27 cellular contexts compared by ENCODE assay signal in the genomic region with DNA sequence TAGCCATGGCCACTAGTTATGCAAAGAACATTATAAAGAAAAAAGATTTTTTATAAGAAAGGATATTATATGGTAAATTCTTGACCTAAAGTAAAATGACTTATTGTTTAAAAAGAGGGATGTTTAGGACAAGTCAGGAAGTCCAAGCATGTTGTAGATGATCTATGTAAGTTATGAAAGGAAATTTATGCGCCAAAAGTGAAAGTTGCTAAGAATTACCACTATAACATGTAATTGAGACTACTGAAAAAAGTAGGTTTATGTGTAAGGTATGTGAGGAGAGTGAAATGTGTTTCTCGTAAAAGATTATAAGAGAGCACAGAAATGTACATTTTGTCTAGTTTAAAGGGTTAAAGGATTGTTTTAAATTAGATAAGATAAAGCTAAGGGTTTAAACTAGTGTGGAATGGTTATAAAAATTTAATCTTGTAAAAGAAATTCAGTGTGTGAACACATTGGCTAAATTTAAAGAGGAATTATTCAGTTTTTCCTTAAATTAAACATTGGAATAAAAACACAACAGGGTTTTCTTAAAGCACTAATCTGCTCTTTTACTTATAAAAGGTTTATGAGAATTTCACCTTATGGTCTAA.
DNase-seq lines count a peak whose midpoint lies in the region; ATAC-seq and TF ChIP-seq lines count a peak whose summit lies in the region.
"Had no signal": no experiment of that assay in that cellular context is flagged by ENCODE, and none has a peak within 500 bp of the region (broad histone marks: within the 10 kb centered on the region; RNA-seq: fewer than 3 reads in every experiment).

No MANE protein-coding gene starts in this region.

- ATAC-seq in Right ventricle myocardium inferior, result no peak
- ATAC-seq in GM18867 (IDR thresholded peaks at IDR 0.05; ENCODE audit: unreplicated experiment), result no peak
- ATAC-seq: GM12878, left cardiac atrium had no signal

- in situ Hi-C loops in Caki2 (cut with HindIII; ENCODE audit: low pct_unique_long_range_greater_than_20kb, low sequenced_read_pairs), result no loop called here

- H3K36me3 ChIP-seq in HEK293 (ENCODE audit: control insufficient read depth in 2 of 2, insufficient read depth in 1 of 2, low read length in 2 of 2), result no peaks in the 10 kb centered on the region
- H3K36me3 ChIP-seq: Peyer's patch, right atrium auricular region, SJCRH30 had no signal

- H3K4me3 ChIP-seq in HEK293 (ENCODE audit: low read depth, low read length), result no peak overlapping the region
- H3K4me3 ChIP-seq: GM12878, Peyer's patch, right atrium auricular region, SJCRH30, testis had no signal

- no peak overlapping the region for H3K27ac ChIP-seq in HEK293 (ENCODE audit: extremely low read depth, low read depth, low read length)
- H3K27ac ChIP-seq: HL-60, Peyer's patch, right atrium auricular region, SJCRH30, testis, VCaP had no signal

- intact Hi-C loops in Right ventricle myocardium inferior (cut with DNase I), result no loop called here

- CTCF ChIA-PET in HEK293 (lab: Yijun Ruan, JAX), result no interaction called here

- POLR2A ChIA-PET in HEK293 (lab: Yijun Ruan, JAX), result no interaction called here

- DNase-seq in Caki2 (ENCODE audit: low read depth), result peak; percentile 3
- peak; percentile 61 for DNase-seq in OCI-M1 (lab: John Stamatoyannopoulos, UW)
- DNase-seq in erythroblast (lab: John Stamatoyannopoulos, UW), result peak; percentile 0 to 4
- DNase-seq in Right ventricle myocardium inferior (ENCODE audit: missing footprints), result no peak
- no peak for DNase-seq in stimulated activated CD8-positive, alpha-beta memory T cell treated with anti-CD3 and anti-CD28 coated beads, Interleukin-4, amount 100 ng/mL, for 48 hours
- DNase-seq in GM20000 (ENCODE audit: low spot score), result no peak
- DNase-seq: activated CD4-positive, alpha-beta T cell treated with anti-CD3 and anti-CD28 coated beads for 4 hours; activated effector memory CD4-positive, alpha-beta T cell treated with Interleukin-2 at 50 U/mL for 16 hours; EL; H7; hypothalamus; immature natural killer cell; left cardiac atrium; NCI-H1092 treated with DMSO at 0.1 percent for 48 hours; NCI-H187; NCI-H526; Peyer's patch; stimulated activated CD4-positive, alpha-beta T cell treated with anti-CD3 and anti-CD28 coated beads, Interleukin-1b, Interleukin-23, amount 100 ng/mL, for 48 hours; T-helper 9 cell; testis had no signal

- no peaks in the 10 kb centered on the region for H3K9me3 ChIP-seq in HEK293 (ENCODE audit: control insufficient read depth, insufficient read depth, low read depth, low read length)
- H3K9me3 ChIP-seq: Peyer's patch, testis had no signal

- TF ChIP-seq CTCF in HEK293 (tag by site-specific recombination; IDR thresholded peaks at IDR 0.05) (no peak), GM20000 (IDR thresholded peaks at IDR 0.05; ENCODE audit: extremely low read depth, missing control alignments) (no peak)

- no peaks in the 10 kb centered on the region for H3K4me1 ChIP-seq in HEK293 (ENCODE audit: control insufficient read depth, insufficient read depth, low read length)
- H3K4me1 ChIP-seq: Peyer's patch, right atrium auricular region, SJCRH30, testis had no signal

- no peak for TF ChIP-seq POLR2A in erythroblast (IDR thresholded peaks at IDR 0.05; ENCODE audit: low read length)

TF ChIP-seq in HEK293, 187 proteins besides CTCF, POLR2A, EP300 and RAD21 (continues in another document):
- TF ChIP-seq ZNF530 (tag by site-specific recombination; IDR thresholded peaks at IDR 0.05; ENCODE audit: low read depth) (no peak), TRIM28 (IDR thresholded peaks at IDR 0.05; ENCODE audit: borderline replicate concordance, low read length) (peak; percentile 94), ZNF366 (tag by site-specific recombination; conservative IDR thresholded peaks at IDR 0.05) (no peak), ZNF510 (tag by site-specific recombination; IDR thresholded peaks at IDR 0.05; ENCODE audit: insufficient replicate concordance) (peak; percentile 28), SCRT2 (tag by site-specific recombination; IDR thresholded peaks at IDR 0.05) (no peak), ZNF549 (tag by site-specific recombination; IDR thresholded peaks at IDR 0.05) (peak; percentile 83), ZNF501 (tag by site-specific recombination; IDR thresholded peaks at IDR 0.05) (no peak), SALL2 (tag by site-specific recombination; IDR thresholded peaks at IDR 0.05; ENCODE audit: borderline replicate concordance) (no peak), ZNF132 (tag by site-specific recombination; IDR thresholded peaks at IDR 0.05; ENCODE audit: borderline replicate concordance) (no peak), WT1 (tag by site-specific recombination; IDR thresholded peaks at IDR 0.05) (no peak), ZSCAN4 (tag by site-specific recombination; IDR thresholded peaks at IDR 0.05) (no peak), ZNF658 (tag by site-specific recombination; IDR thresholded peaks at IDR 0.05) (no peak), ZNF335 (tag by site-specific recombination; conservative IDR thresholded peaks at IDR 0.05) (no peak), ZFP41 (tag by site-specific recombination; IDR thresholded peaks at IDR 0.05; ENCODE audit: borderline replicate concordance) (no peak), SP7 (tag by site-specific recombination; IDR thresholded peaks at IDR 0.05) (no peak), GLI4 (tag by site-specific recombination; IDR thresholded peaks at IDR 0.05) (no peak), HOXC10 (CRISPR knock-in tag; IDR thresholded peaks at IDR 0.05) (no peak), ZNF610 (tag by site-specific recombination; IDR thresholded peaks at IDR 0.05; ENCODE audit: borderline replicate concordance) (0 out of 2 replicates have a peak, but pooled peaks have one; percentile 60), ZNF561 (tag by site-specific recombination; IDR thresholded peaks at IDR 0.05; ENCODE audit: borderline replicate concordance) (no peak), ZNF350 (tag by site-specific recombination; IDR thresholded peaks at IDR 0.05) (no peak)
- TF ChIP-seq, protein P1, sequence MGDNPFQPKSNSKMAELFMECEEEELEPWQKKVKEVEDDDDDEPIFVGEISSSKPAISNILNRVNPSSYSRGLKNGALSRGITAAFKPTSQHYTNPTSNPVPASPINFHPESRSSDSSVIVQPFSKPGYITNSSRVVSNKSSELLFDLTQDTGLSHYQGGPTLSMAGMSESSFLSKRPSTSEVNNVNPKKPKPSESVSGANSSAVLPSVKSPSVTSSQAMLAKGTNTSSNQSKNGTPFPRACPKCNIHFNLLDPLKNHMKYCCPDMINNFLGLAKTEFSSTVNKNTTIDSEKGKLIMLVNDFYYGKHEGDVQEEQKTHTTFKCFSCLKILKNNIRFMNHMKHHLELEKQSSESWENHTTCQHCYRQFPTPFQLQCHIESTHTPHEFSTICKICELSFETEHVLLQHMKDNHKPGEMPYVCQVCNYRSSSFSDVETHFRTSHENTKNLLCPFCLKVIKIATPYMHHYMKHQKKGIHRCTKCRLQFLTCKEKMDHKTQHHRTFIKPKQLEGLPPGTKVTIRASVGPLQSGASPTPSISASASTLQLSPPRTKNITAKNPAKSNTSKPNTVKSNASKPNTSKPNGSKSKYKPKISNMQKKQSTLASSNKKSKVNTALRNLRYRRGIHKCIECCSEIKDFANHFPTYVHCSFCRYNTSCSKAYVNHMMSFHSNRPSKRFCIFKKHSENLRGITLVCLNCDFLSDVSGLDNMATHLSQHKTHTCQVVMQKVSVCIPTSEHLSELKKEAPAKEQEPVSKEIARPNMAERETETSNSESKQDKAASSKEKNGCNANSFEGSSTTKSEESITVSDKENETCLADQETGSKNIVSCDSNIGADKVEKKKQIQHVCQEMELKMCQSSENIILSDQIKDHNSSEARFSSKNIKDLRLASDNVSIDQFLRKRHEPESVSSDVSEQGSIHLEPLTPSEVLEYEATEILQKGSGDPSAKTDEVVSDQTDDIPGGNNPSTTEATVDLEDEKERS (tag by site-specific recombination; IDR thresholded peaks at IDR 0.05), result peak; percentile 94
- TF ChIP-seq, protein P2, sequence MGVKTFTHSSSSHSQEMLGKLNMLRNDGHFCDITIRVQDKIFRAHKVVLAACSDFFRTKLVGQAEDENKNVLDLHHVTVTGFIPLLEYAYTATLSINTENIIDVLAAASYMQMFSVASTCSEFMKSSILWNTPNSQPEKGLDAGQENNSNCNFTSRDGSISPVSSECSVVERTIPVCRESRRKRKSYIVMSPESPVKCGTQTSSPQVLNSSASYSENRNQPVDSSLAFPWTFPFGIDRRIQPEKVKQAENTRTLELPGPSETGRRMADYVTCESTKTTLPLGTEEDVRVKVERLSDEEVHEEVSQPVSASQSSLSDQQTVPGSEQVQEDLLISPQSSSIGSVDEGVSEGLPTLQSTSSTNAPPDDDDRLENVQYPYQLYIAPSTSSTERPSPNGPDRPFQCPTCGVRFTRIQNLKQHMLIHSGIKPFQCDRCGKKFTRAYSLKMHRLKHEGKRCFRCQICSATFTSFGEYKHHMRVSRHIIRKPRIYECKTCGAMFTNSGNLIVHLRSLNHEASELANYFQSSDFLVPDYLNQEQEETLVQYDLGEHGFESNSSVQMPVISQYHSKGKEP (tag by site-specific recombination; IDR thresholded peaks at IDR 0.05), result no peak
- TF ChIP-seq, protein P3, sequence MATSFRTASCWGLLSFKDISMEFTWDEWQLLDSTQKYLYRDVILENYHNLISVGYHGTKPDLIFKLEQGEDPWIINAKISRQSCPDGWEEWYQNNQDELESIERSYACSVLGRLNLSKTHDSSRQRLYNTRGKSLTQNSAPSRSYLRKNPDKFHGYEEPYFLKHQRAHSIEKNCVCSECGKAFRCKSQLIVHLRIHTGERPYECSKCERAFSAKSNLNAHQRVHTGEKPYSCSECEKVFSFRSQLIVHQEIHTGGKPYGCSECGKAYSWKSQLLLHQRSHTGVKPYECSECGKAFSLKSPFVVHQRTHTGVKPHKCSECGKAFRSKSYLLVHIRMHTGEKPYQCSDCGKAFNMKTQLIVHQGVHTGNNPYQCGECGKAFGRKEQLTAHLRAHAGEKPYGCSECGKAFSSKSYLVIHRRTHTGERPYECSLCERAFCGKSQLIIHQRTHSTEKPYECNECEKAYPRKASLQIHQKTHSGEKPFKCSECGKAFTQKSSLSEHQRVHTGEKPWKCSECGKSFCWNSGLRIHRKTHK (tag by site-specific recombination; IDR thresholded peaks at IDR 0.05), result 0 out of 2 replicates have a peak, but pooled peaks have one; percentile 22

Comparison
In these comparisons a context has a peak if more than half of its experiments do, and no peak if none do; other contexts are left out.
1. DNase-seq: peak in Caki2 (single experiment), OCI-M1 (single experiment) and erythroblast (2 of 2); none in Right ventricle myocardium inferior (single experiment), stimulated activated CD8-positive, alpha-beta memory T cell treated with anti-CD3 and anti-CD28 coated beads, Interleukin-4, amount 100 ng/mL, for 48 hours (single experiment) and GM20000 (single experiment).